In the genomic region with DNA sequence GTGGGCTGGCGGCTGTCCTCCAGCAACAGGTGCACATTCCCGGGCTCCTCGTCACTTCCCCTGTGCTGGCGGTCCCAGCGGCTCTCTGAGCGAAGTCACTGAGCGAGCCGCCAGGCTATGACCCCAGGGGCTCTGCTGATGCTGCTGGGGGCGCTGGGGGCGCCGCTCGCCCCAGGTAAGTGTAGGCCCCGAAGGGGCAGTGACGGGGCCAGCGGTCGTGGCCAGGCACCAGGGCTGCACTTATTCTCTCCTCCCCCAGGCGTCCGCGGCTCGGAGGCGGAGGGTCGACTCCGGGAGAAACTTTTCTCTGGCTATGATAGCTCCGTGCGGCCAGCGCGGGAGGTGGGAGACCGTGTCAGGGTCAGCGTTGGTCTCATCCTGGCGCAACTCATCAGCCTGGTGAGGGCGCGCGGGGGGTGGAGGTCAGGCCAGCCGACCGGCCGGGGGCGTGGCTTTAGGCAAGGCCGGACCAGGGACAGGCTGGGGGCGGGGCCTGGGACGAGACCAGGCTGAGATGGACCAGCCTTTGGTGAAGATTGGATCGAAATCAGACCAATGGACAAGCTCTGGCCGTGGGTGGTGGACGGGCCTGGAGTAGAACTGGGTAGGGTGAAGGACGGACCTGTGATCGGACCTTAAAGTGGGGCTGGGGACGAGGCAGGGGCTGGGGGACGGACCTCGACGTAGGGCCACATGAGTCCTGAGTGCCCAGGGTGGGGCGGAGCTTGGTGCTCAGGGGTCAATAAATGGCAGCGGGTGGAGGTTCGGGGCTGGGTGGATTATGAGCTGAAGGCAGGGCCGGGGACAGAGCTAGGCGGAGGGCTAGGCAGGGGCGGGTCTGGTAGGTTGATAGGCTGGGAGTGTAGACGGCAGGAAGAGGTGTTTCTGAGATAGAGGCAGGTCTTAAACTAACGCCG, we compare ENCODE assay signal across 1 cellular context.
TF ChIP-seq lines count a peak whose summit lies in the region.

A gene with protein sequence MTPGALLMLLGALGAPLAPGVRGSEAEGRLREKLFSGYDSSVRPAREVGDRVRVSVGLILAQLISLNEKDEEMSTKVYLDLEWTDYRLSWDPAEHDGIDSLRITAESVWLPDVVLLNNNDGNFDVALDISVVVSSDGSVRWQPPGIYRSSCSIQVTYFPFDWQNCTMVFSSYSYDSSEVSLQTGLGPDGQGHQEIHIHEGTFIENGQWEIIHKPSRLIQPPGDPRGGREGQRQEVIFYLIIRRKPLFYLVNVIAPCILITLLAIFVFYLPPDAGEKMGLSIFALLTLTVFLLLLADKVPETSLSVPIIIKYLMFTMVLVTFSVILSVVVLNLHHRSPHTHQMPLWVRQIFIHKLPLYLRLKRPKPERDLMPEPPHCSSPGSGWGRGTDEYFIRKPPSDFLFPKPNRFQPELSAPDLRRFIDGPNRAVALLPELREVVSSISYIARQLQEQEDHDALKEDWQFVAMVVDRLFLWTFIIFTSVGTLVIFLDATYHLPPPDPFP (plus strand): TSS at position 51 of the 917 bp plus-strand sequence. CDS start 67 bp downstream, at position 118.

TF ChIP-seq in HepG2, 621 proteins besides CTCF, POLR2A, EP300 and RAD21 (continued from another document):
- TF ChIP-seq, protein P1, sequence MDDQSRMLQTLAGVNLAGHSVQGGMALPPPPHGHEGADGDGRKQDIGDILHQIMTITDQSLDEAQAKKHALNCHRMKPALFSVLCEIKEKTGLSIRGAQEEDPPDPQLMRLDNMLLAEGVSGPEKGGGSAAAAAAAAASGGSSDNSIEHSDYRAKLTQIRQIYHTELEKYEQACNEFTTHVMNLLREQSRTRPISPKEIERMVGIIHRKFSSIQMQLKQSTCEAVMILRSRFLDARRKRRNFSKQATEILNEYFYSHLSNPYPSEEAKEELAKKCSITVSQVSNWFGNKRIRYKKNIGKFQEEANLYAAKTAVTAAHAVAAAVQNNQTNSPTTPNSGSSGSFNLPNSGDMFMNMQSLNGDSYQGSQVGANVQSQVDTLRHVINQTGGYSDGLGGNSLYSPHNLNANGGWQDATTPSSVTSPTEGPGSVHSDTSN (CRISPR knock-in tag; IDR thresholded peaks at IDR 0.05; ENCODE audit: borderline replicate concordance): no peak
- TF ChIP-seq, protein P2, sequence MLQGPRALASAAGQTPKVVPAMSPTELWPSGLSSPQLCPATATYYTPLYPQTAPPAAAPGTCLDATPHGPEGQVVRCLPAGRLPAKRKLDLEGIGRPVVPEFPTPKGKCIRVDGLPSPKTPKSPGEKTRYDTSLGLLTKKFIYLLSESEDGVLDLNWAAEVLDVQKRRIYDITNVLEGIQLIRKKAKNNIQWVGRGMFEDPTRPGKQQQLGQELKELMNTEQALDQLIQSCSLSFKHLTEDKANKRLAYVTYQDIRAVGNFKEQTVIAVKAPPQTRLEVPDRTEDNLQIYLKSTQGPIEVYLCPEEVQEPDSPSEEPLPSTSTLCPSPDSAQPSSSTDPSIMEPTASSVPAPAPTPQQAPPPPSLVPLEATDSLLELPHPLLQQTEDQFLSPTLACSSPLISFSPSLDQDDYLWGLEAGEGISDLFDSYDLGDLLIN (CRISPR knock-in tag; IDR thresholded peaks at IDR 0.05; ENCODE audit: borderline replicate concordance): no peak
- no peak for TF ChIP-seq ZFYVE20 (CRISPR knock-in tag; IDR thresholded peaks at IDR 0.05; ENCODE audit: borderline replicate concordance, low read depth)
- TF ChIP-seq ZNF253 (CRISPR knock-in tag; IDR thresholded peaks at IDR 0.05; ENCODE audit: borderline replicate concordance): no peak
- TF ChIP-seq, protein P3, sequence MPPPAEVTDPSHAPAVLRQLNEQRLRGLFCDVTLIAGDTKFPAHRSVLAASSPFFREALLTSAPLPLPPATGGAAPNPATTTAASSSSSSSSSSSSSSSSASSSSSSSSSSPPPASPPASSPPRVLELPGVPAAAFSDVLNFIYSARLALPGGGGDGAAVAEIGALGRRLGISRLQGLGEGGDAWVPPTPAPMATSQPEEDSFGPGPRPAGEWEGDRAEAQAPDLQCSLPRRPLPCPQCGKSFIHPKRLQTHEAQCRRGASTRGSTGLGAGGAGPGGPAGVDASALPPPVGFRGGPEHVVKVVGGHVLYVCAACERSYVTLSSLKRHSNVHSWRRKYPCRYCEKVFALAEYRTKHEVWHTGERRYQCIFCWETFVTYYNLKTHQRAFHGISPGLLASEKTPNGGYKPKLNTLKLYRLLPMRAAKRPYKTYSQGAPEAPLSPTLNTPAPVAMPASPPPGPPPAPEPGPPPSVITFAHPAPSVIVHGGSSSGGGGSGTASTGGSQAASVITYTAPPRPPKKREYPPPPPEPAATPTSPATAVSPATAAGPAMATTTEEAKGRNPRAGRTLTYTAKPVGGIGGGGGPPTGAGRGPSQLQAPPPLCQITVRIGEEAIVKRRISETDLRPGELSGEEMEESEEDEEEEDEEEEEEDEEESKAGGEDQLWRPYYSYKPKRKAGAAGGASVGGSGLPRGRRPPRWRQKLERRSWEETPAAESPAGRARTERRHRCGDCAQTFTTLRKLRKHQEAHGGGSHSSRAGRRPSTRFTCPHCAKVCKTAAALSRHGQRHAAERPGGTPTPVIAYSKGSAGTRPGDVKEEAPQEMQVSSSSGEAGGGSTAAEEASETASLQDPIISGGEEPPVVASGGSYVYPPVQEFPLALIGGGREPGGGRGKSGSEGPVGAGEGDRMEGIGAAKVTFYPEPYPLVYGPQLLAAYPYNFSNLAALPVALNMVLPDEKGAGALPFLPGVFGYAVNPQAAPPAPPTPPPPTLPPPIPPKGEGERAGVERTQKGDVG (CRISPR knock-in tag; IDR thresholded peaks at IDR 0.05; ENCODE audit: borderline replicate concordance): peak; percentile 39; the same call in 1 of the 2 replicates
- no peak for TF ChIP-seq MAFG (CRISPR knock-in tag; IDR thresholded peaks at IDR 0.05)
- TF ChIP-seq, protein P4, sequence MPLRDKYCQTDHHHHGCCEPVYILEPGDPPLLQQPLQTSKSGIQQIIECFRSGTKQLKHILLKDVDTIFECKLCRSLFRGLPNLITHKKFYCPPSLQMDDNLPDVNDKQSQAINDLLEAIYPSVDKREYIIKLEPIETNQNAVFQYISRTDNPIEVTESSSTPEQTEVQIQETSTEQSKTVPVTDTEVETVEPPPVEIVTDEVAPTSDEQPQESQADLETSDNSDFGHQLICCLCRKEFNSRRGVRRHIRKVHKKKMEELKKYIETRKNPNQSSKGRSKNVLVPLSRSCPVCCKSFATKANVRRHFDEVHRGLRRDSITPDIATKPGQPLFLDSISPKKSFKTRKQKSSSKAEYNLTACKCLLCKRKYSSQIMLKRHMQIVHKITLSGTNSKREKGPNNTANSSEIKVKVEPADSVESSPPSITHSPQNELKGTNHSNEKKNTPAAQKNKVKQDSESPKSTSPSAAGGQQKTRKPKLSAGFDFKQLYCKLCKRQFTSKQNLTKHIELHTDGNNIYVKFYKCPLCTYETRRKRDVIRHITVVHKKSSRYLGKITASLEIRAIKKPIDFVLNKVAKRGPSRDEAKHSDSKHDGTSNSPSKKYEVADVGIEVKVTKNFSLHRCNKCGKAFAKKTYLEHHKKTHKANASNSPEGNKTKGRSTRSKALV (CRISPR knock-in tag; IDR thresholded peaks at IDR 0.05): peak; percentile 59; the same call in 1 of the 2 replicates
- no peak for TF ChIP-seq THYN1 (CRISPR knock-in tag; IDR thresholded peaks at IDR 0.05; ENCODE audit: borderline replicate concordance, low read depth)
- TF ChIP-seq YY1 (IDR thresholded peaks at IDR 0.05; ENCODE audit: insufficient read depth, insufficient replicate concordance, low read depth, low read length): peak; percentile 21
- TF ChIP-seq ZBTB20 (CRISPR knock-in tag; IDR thresholded peaks at IDR 0.05; ENCODE audit: borderline replicate concordance, low read depth): no peak
- TF ChIP-seq U2AF1 (optimal IDR thresholded peaks at IDR 0.05; ENCODE audit: low read depth, low read length): no peak
- TF ChIP-seq CC2D1A (CRISPR knock-in tag; IDR thresholded peaks at IDR 0.05): no peak
- no peak for TF ChIP-seq ATM (IDR thresholded peaks at IDR 0.05; ENCODE audit: borderline replicate concordance)
- no peak for TF ChIP-seq HDAC6 (IDR thresholded peaks at IDR 0.05; ENCODE audit: low read depth, low read length)
- TF ChIP-seq BHLHE40 (IDR thresholded peaks at IDR 0.05; ENCODE audit: low read length): no peak
- TF ChIP-seq TCF12 (IDR thresholded peaks at IDR 0.05): no peak
- no peak for TF ChIP-seq TCF12 (CRISPR knock-in tag; IDR thresholded peaks at IDR 0.05)
- TF ChIP-seq, protein P5, sequence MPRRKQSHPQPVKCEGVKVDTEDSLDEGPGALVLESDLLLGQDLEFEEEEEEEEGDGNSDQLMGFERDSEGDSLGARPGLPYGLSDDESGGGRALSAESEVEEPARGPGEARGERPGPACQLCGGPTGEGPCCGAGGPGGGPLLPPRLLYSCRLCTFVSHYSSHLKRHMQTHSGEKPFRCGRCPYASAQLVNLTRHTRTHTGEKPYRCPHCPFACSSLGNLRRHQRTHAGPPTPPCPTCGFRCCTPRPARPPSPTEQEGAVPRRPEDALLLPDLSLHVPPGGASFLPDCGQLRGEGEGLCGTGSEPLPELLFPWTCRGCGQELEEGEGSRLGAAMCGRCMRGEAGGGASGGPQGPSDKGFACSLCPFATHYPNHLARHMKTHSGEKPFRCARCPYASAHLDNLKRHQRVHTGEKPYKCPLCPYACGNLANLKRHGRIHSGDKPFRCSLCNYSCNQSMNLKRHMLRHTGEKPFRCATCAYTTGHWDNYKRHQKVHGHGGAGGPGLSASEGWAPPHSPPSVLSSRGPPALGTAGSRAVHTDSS (CRISPR knock-in tag; conservative IDR thresholded peaks at IDR 0.05): no peak
- TF ChIP-seq NBN (conservative IDR thresholded peaks at IDR 0.05): no peak
- TF ChIP-seq IKZF4 (CRISPR knock-in tag; IDR thresholded peaks at IDR 0.05; ENCODE audit: borderline replicate concordance, low read depth, not compliant biosample characterization): no peak
- peak; percentile 81 for TF ChIP-seq ZFY (CRISPR knock-in tag; IDR thresholded peaks at IDR 0.05)
- TF ChIP-seq ZNF335 (CRISPR knock-in tag; IDR thresholded peaks at IDR 0.05): 0 out of 2 replicates have a peak, but pooled peaks have one; percentile 23
- TF ChIP-seq NFYB (CRISPR knock-in tag; IDR thresholded peaks at IDR 0.05): peak; percentile 1; the same call in 1 of the 2 replicates
- no peak for TF ChIP-seq RORA (CRISPR knock-in tag; IDR thresholded peaks at IDR 0.05)
- TF ChIP-seq, protein P6, sequence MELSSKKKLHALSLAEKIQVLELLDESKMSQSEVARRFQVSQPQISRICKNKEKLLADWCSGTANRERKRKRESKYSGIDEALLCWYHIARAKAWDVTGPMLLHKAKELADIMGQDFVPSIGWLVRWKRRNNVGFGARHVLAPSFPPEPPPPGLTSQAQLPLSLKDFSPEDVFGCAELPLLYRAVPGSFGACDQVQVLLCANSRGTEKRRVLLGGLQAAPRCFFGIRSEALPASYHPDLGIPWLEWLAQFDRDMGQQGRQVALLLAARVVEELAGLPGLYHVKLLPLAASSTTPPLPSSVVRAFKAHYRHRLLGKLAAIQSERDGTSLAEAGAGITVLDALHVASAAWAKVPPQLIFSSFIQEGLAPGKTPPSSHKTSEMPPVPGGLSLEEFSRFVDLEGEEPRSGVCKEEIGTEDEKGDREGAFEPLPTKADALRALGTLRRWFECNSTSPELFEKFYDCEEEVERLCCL (CRISPR knock-in tag; IDR thresholded peaks at IDR 0.05; ENCODE audit: borderline replicate concordance): no peak
- no peak for TF ChIP-seq ZNF225 (CRISPR knock-in tag; IDR thresholded peaks at IDR 0.05)
- TF ChIP-seq ATF1 (CRISPR knock-in tag; IDR thresholded peaks at IDR 0.05): no peak
